Comparison of ENCODE assay signal across 8 cellular contexts in genomic region chr15:80455668-80456442, GRCh38. TPM values are rescaled to one million over a fixed set of nuclear protein-coding genes. Genes with fewer than 3 reads are reported as not detected.
A peak's percentile ranks its signal among the peaks of the same experiment; 100 is the strongest.
DNase-seq lines count a peak whose midpoint lies in the region; ATAC-seq and TF ChIP-seq lines count a peak whose summit lies in the region.

No MANE protein-coding gene starts in this region.

- no peak overlapping the region for H3K4me3 ChIP-seq in SJCRH30

- H3K27me3 ChIP-seq in SJCRH30, result no peaks in the 10 kb centered on the region; the same call in 1 of the 2 replicates

- H3K27ac ChIP-seq in SJCRH30, result no peak overlapping the region

- no peaks in the 10 kb centered on the region for H3K9me3 Mint-ChIP-seq in activated naive CD4-positive, alpha-beta T cell treated with anti-CD3 and anti-CD28 coated beads, Interleukin-2, amount 10 ng/mL, durations not matched to agents 7 days and 5 days
- H3K9me3 Mint-ChIP-seq in progenitor cell of endocrine pancreas (ENCODE audit: low read depth), result no peaks in the 10 kb centered on the region

- no peaks in the 10 kb centered on the region for H3K9me3 ChIP-seq in SJCRH30 (replicated peaks)

- H3K27me3 Mint-ChIP-seq in activated naive CD4-positive, alpha-beta T cell treated with anti-CD3 and anti-CD28 coated beads, Interleukin-2, amount 10 ng/mL, durations not matched to agents 7 days and 5 days, result peaks cover 29% of the 10 kb centered on the region
- H3K27me3 Mint-ChIP-seq in progenitor cell of endocrine pancreas, result no peaks in the 10 kb centered on the region

- no peaks in the 10 kb centered on the region for H3K36me3 ChIP-seq in SJCRH30

- no peak overlapping the region for H3K27ac Mint-ChIP-seq in activated naive CD4-positive, alpha-beta T cell treated with anti-CD3 and anti-CD28 coated beads, Interleukin-2, amount 10 ng/mL, durations not matched to agents 7 days and 5 days
- H3K27ac Mint-ChIP-seq in progenitor cell of endocrine pancreas, result peak overlapping the region; percentile 27

- H3K4me3 Mint-ChIP-seq in activated naive CD4-positive, alpha-beta T cell treated with anti-CD3 and anti-CD28 coated beads, Interleukin-2, amount 10 ng/mL, durations not matched to agents 7 days and 5 days, result no peak overlapping the region
- no peak overlapping the region for H3K4me3 Mint-ChIP-seq in progenitor cell of endocrine pancreas (ENCODE audit: low read depth)

- TF ChIP-seq CTCF in progenitor cell of endocrine pancreas (IDR thresholded peaks at IDR 0.05; ENCODE audit: unreplicated experiment), result peak; percentile 94

- H3K36me3 Mint-ChIP-seq in activated naive CD4-positive, alpha-beta T cell treated with anti-CD3 and anti-CD28 coated beads, Interleukin-2, amount 10 ng/mL, durations not matched to agents 7 days and 5 days, result no peaks in the 10 kb centered on the region
- peaks cover 18% of the 10 kb centered on the region for H3K36me3 Mint-ChIP-seq in progenitor cell of endocrine pancreas (ENCODE audit: insufficient read depth)

- H3K4me1 ChIP-seq in SJCRH30, result no peaks in the 10 kb centered on the region; the same call in 1 of the 2 replicates

- CTCF ChIA-PET in activated naive CD4-positive, alpha-beta T cell treated with anti-CD3 and anti-CD28 coated beads, Interleukin-2, amount 10 ng/mL, durations not matched to agents 7 days and 5 days (lab: Charles Lee), result interaction anchor here (0.6 to 6.1 kb wide), 14 partner anchors 11 to 810 kb away, joined by 3 to 91 read pairs (median 4); partner anchors contain the start of gene CEMIP

- DNase-seq in NCI-H524 (lab: John Stamatoyannopoulos, UW) (peak; percentile 13 to 60), NCI-H524 treated with DMSO at 0.1 percent for 48 hours (lab: John Stamatoyannopoulos, UW) (no peak), LoVo (ENCODE audit: low spot score) (peak; percentile 80), SJCRH30 (peak; percentile 26 to 69), glomerular endothelial cell (ENCODE audit: extremely low read depth, low read depth, low spot score) (peak; percentile 41), progenitor cell of endocrine pancreas (ENCODE audit: low spot score, unreplicated experiment) (peak; percentile 23)
- peak; percentile 67 for DNase-seq in activated naive CD4-positive, alpha-beta T cell treated with anti-CD3 and anti-CD28 coated beads, Interleukin-2, amount 10 ng/mL, durations not matched to agents 7 days and 5 days

- no peaks in the 10 kb centered on the region for H3K4me1 Mint-ChIP-seq in activated naive CD4-positive, alpha-beta T cell treated with anti-CD3 and anti-CD28 coated beads, Interleukin-2, amount 10 ng/mL, durations not matched to agents 7 days and 5 days
- peaks cover 17% of the 10 kb centered on the region for H3K4me1 Mint-ChIP-seq in progenitor cell of endocrine pancreas (ENCODE audit: low read depth)

- no peak for ATAC-seq in HG03460 (IDR thresholded peaks at IDR 0.05; ENCODE audit: unreplicated experiment)

RNA-seq across cellular contexts. Expression of gene ARNT2, which starts 51.7 kb away (rescaled TPM):
- 2.2 and 2.5 TPM in 2 replicates for total RNA-seq in SJCRH30 (2014; rRNA removed; shearing (Covaris generic))
- total RNA-seq in glomerular endothelial cell (1.3 and 2.5 TPM in 2 replicates), progenitor cell of endocrine pancreas (37.3 and 38.9 TPM in 2 replicates)

Comparison
In these comparisons a context has a peak if more than half of its experiments do, and no peak if none do; other contexts are left out.
1. RNA of gene ARNT2, which starts 51.7 kb away (total RNA-seq): 37.3 to 38.9 TPM in progenitor cell of endocrine pancreas; 2.2 to 2.5 TPM in SJCRH30 and 1.3 to 2.5 TPM in glomerular endothelial cell; every median in the first group is over 10 times any median in the second.